In the genomic region with DNA sequence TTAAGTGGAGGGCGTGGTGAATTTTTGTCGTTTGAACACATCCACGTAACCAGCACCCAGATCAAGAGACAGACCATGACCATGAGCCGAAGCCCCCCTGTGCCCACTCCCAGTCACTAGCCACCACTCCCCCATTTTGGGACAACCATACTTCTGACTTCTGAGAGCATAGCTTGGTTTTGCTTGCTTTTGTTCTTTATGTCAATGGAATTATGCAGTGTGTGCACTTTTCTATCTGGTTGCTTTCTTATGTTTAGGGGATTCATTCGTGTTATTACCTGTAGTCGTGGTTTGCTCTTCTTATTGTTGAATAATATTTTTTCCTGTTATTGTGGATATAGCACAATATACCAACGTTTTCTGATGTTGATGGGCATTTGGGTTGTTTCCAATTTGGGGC, we compare ENCODE assay signal across 24 cellular contexts.
"Had no signal": no experiment of that assay in that cellular context is flagged by ENCODE, and none has a peak within 500 bp of the region (broad histone marks: within the 10 kb centered on the region; RNA-seq: fewer than 3 reads in every experiment).

No MANE protein-coding gene starts in this region.

- H3K79me2 ChIP-seq: parathyroid adenoma had no signal

- H3K4me1 Mint-ChIP-seq: memory B cell; naive thymus-derived CD8-positive, alpha-beta T cell; stimulated activated memory B cell treated with anti-CD40 and anti-IgM and Interleukin-4, amounts not matched to agents 10 μg/mL and 1 μg/mL and 100 μg/mL, for 72 hours; stimulated activated naive CD8-positive, alpha-beta T cell treated with anti-CD3 and anti-CD28 coated beads, Interleukin-15, amount 100 ng/mL, for 72 hours had no signal

- H3K4me1 ChIP-seq: parathyroid adenoma, right lobe of liver had no signal

- H3K27me3 ChIP-seq: right atrium auricular region, right lobe of liver, tibial nerve, uterus had no signal

- H3K27me3 Mint-ChIP-seq: memory B cell had no signal

- H3K36me3 Mint-ChIP-seq: memory B cell; naive thymus-derived CD8-positive, alpha-beta T cell; stimulated activated memory B cell treated with anti-CD40 and anti-IgM and Interleukin-4, amounts not matched to agents 10 μg/mL and 1 μg/mL and 100 μg/mL, for 72 hours had no signal

- H3K27ac Mint-ChIP-seq: memory B cell; naive thymus-derived CD8-positive, alpha-beta T cell; progenitor cell of endocrine pancreas; stimulated activated memory B cell treated with anti-CD40 and anti-IgM and Interleukin-4, amounts not matched to agents 10 μg/mL and 1 μg/mL and 100 μg/mL, for 72 hours; type B pancreatic cell had no signal

- H3K36me3 ChIP-seq: left ventricle myocardium inferior, right atrium auricular region, right lobe of liver, tibial nerve, uterus had no signal

- DNase-seq: islet precursor cell; left ventricle myocardium inferior; naive thymus-derived CD8-positive, alpha-beta T cell; nucleus accumbens; stimulated activated CD4-positive, alpha-beta T cell treated with anti-CD3 and anti-CD28 coated beads, Interleukin-1b, Interleukin-23, amount 100 ng/mL, for 48 hours; stimulated activated CD4-positive, alpha-beta T cell treated with anti-CD3 and anti-CD28 coated beads, Interleukin-2, amount 100 ng/mL, for 48 hours; stimulated activated CD4-positive, alpha-beta T cell treated with anti-CD3 and anti-CD28 coated beads, Interleukin-4, amount 100 ng/mL, for 4 hours; stimulated activated CD8-positive, alpha-beta memory T cell treated with anti-CD3 and anti-CD28 coated beads, Interleukin-4, amount 100 ng/mL, for 48 hours; stimulated activated naive CD4-positive, alpha-beta T cell treated with Interleukin-2 at 50 U/mL for 16 hours; stimulated activated naive CD8-positive, alpha-beta T cell treated with anti-CD3 and anti-CD28 coated beads, Interleukin-15, amount 100 ng/mL, for 72 hours; substantia nigra; uterus had no signal

- H3K9ac ChIP-seq: parathyroid adenoma had no signal

- H3K27ac ChIP-seq: hepatocyte, left ventricle myocardium inferior, parathyroid adenoma, right atrium auricular region, right lobe of liver, tibial nerve, uterus had no signal

- H2AFZ ChIP-seq: hepatocyte, parathyroid adenoma had no signal

- H3K4me3 Mint-ChIP-seq: memory B cell; naive thymus-derived CD8-positive, alpha-beta T cell; nephron; neural crest cell; stimulated activated memory B cell treated with anti-CD40 and anti-IgM and Interleukin-4, amounts not matched to agents 10 μg/mL and 1 μg/mL and 100 μg/mL, for 72 hours; stimulated activated naive CD8-positive, alpha-beta T cell treated with anti-CD3 and anti-CD28 coated beads, Interleukin-15, amount 100 ng/mL, for 72 hours; type B pancreatic cell had no signal

- ATAC-seq: naive thymus-derived CD8-positive, alpha-beta T cell; right lobe of liver; stimulated activated naive CD8-positive, alpha-beta T cell treated with anti-CD3 and anti-CD28 coated beads, Interleukin-15, amount 100 ng/mL, for 72 hours had no signal

- H3K9me3 Mint-ChIP-seq: memory B cell; naive thymus-derived CD8-positive, alpha-beta T cell; nephron; neural crest cell; stimulated activated memory B cell treated with anti-CD40 and anti-IgM and Interleukin-4, amounts not matched to agents 10 μg/mL and 1 μg/mL and 100 μg/mL, for 72 hours; stimulated activated naive CD8-positive, alpha-beta T cell treated with anti-CD3 and anti-CD28 coated beads, Interleukin-15, amount 100 ng/mL, for 72 hours; type B pancreatic cell had no signal

- H3K4me3 ChIP-seq: hepatocyte, left ventricle myocardium inferior, right atrium auricular region, right lobe of liver, smooth muscle cell, tibial nerve, uterus had no signal

- H3K4me2 ChIP-seq: hepatocyte, smooth muscle cell had no signal

- H3K9me3 ChIP-seq: left ventricle myocardium inferior, right atrium auricular region, right lobe of liver, tibial nerve, uterus had no signal
